In genomic region chr6:154307696-154308425, GRCh38 we compare ENCODE assay signal across 21 cellular contexts. TPM values are rescaled to one million over a fixed set of nuclear protein-coding genes. Genes with fewer than 3 reads are reported as not detected.
A peak's percentile ranks its signal among the peaks of the same experiment; 100 is the strongest.
DNase-seq lines count a peak whose midpoint lies in the region; ATAC-seq and TF ChIP-seq lines count a peak whose summit lies in the region.
"Had no signal": no experiment of that assay in that cellular context is flagged by ENCODE, and none has a peak within 500 bp of the region (broad histone marks: within the 10 kb centered on the region; RNA-seq: fewer than 3 reads in every experiment).

No MANE protein-coding gene starts in this region.

- H3K9me3 ChIP-seq in right cardiac atrium (ENCODE audit: control insufficient read depth, low read length) (no peaks in the 10 kb centered on the region), neural progenitor cell (ENCODE audit: low read depth) (no peaks in the 10 kb centered on the region), thyroid gland (no peaks in the 10 kb centered on the region)
- H3K9me3 ChIP-seq: A549 had no signal

- no peaks in the 10 kb centered on the region for H3K36me3 ChIP-seq in neural progenitor cell
- H3K36me3 ChIP-seq in thyroid gland, result no peaks in the 10 kb centered on the region

- H3K27ac ChIP-seq in right cardiac atrium (ENCODE audit: low read length) (no peak overlapping the region), neural progenitor cell (no peak overlapping the region), thyroid gland (peak overlapping the region; percentile 81 to 96 (median 89))
- H3K27ac ChIP-seq: 22Rv1, A549, C4-2B, HL-60 had no signal

- peak overlapping the region; percentile 63 for H2AFZ ChIP-seq in neural progenitor cell (replicated peaks)
- H2AFZ ChIP-seq: GM23338 had no signal

- ATAC-seq in left ventricle myocardium superior (peak; percentile 36), right cardiac atrium (no peak)
- ATAC-seq: A549, GM23338 had no signal

- H3K9ac ChIP-seq in neural progenitor cell, result no peak overlapping the region

- peak in 1 of 2 donors; percentile 48 for TF ChIP-seq POLR2A in thyroid gland (IDR thresholded peaks at IDR 0.05)

- intact Hi-C loops in left ventricle myocardium superior (cut with micrococcal nuclease) (no loop called here), right cardiac atrium (cut with DNase I) (no loop called here), thyroid gland (cut with DNase I) (no loop called here)

- H3K4me1 Mint-ChIP-seq in neural progenitor cell, result peaks cover 12% of the 10 kb centered on the region

- peaks cover 2% of the 10 kb centered on the region for H3K36me3 Mint-ChIP-seq in neural progenitor cell
- H3K36me3 Mint-ChIP-seq: CD4-positive, alpha-beta memory T cell had no signal

- peak; percentile 3 for DNase-seq in NCI-H1092 (lab: John Stamatoyannopoulos, UW)
- DNase-seq in NCI-H1092 treated with DMSO at 0.1 percent for 48 hours (lab: John Stamatoyannopoulos, UW), result no peak
- no peak for DNase-seq in left ventricle myocardium superior
- no peak for DNase-seq in right cardiac atrium
- DNase-seq in neural progenitor cell (ENCODE audit: low spot score), result no peak
- peak; percentile 83 to 84 for DNase-seq in thyroid gland
- DNase-seq in midbrain (lab: John Stamatoyannopoulos, UW), result no peak
- DNase-seq in NCI-H1105 (lab: John Stamatoyannopoulos, UW), result no peak
- DNase-seq: AML-193; CD4-positive, alpha-beta memory T cell; DMS153; DMS79; GDM1; HCEC 1CT had no signal

- H3K9me3 Mint-ChIP-seq in neural progenitor cell, result peaks cover 7% of the 10 kb centered on the region

- H3K27me3 Mint-ChIP-seq in neural progenitor cell (ENCODE audit: insufficient read depth, low read depth), result peaks cover 4% of the 10 kb centered on the region

- H3K79me2 ChIP-seq in neural progenitor cell (ENCODE audit: low read depth), result no peaks in the 10 kb centered on the region

- H3K4me3 ChIP-seq in right cardiac atrium (ENCODE audit: low read length), result no peak overlapping the region
- H3K4me3 ChIP-seq in neural progenitor cell, result no peak overlapping the region
- H3K4me3 ChIP-seq in thyroid gland (replicated peaks in 1 of 3), result no peak overlapping the region
- H3K4me3 ChIP-seq: A549, GM23338 had no signal

- no peak overlapping the region for H3K4me2 ChIP-seq in neural progenitor cell
- H3K4me2 ChIP-seq: A549, GM23338 had no signal

- WGBS in right cardiac atrium, result 81% methylated on average over 7 of the region's 7 CpGs
- 38 to 50% methylated on average over 7 of the region's 7 CpGs for WGBS in thyroid gland, 2 donors

- H3K4me3 Mint-ChIP-seq in neural progenitor cell, result no peak overlapping the region
- H3K4me3 Mint-ChIP-seq: CD4-positive, alpha-beta memory T cell; GM23338 had no signal

- H3K4me1 ChIP-seq in right cardiac atrium (ENCODE audit: control insufficient read depth, insufficient read depth, low read length) (no peaks in the 10 kb centered on the region), neural progenitor cell (no peaks in the 10 kb centered on the region), thyroid gland (peaks cover 29 to 49% of the 10 kb centered on the region in 2 donors)
- H3K4me1 ChIP-seq: A549 had no signal

- no peak for TF ChIP-seq CTCF in neural progenitor cell (IDR thresholded peaks at IDR 0.05)
- TF ChIP-seq CTCF in thyroid gland (IDR thresholded peaks at IDR 0.05), result no peak

- H3K27me3 ChIP-seq in right cardiac atrium (ENCODE audit: control insufficient read depth, insufficient read depth), result no peaks in the 10 kb centered on the region
- H3K27me3 ChIP-seq in neural progenitor cell, result no peaks in the 10 kb centered on the region
- no peaks in the 10 kb centered on the region for H3K27me3 ChIP-seq in thyroid gland

- H4K20me1 ChIP-seq in neural progenitor cell (ENCODE audit: low read depth), result no peaks in the 10 kb centered on the region

- H3K27ac Mint-ChIP-seq in neural progenitor cell, result no peak overlapping the region
- H3K27ac Mint-ChIP-seq: CD4-positive, alpha-beta memory T cell; GM23338 had no signal

- H3F3A ChIP-seq in neural progenitor cell (ENCODE audit: low read depth), result no peaks in the 10 kb centered on the region

RNA-seq across cellular contexts. Expression of gene IPCEF1, which starts 48.7 kb away (rescaled TPM):
- 1.7 TPM for total RNA-seq in left ventricle myocardium superior
- 1 to 10 TPM; 1.0 to 1.8 (median 1.1) TPM for total RNA-seq in right cardiac atrium
- 0.07 TPM for polyA plus RNA-seq in right cardiac atrium
- total RNA-seq in neural progenitor cell (ENCODE audit: low replicate concordance), result 0.13 and 0.25 TPM in 2 replicates
- total RNA-seq in thyroid gland, result 10 to 100 TPM; 34.4 to 86.4 (median 73.6) TPM
- total RNA-seq: Daoy, HT1080 had no signal

Comparison
In these comparisons a context has a peak if more than half of its experiments do, and no peak if none do; other contexts are left out.
1. DNase-seq: peak in NCI-H1092 (single experiment) and thyroid gland (2 of 2); none in NCI-H1092 treated with DMSO at 0.1 percent for 48 hours (single experiment), left ventricle myocardium superior (single experiment), right cardiac atrium (0 of 3), neural progenitor cell (single experiment), midbrain (single experiment) and NCI-H1105 (single experiment).
2. H3K27ac ChIP-seq: peak in thyroid gland (3 of 3); none in right cardiac atrium (single experiment) and neural progenitor cell (single experiment).
3. RNA of gene IPCEF1, which starts 48.7 kb away (total RNA-seq): 34.4 to 86.4 TPM in thyroid gland; 1.7 TPM in left ventricle myocardium superior (single experiment), 1.0 to 1.8 TPM in right cardiac atrium and 0.13 to 0.25 TPM in neural progenitor cell; every median in the first group is over 10 times any median in the second.